16 cellular contexts compared by ENCODE assay signal in genomic region chr6:34836451-34836850, GRCh38. TPM values are rescaled to one million over a fixed set of nuclear protein-coding genes. Genes with fewer than 3 reads are reported as not detected.
DNase-seq lines count a peak whose midpoint lies in the region; ATAC-seq and TF ChIP-seq lines count a peak whose summit lies in the region.
"Had no signal": no experiment of that assay in that cellular context is flagged by ENCODE, and none has a peak within 500 bp of the region (broad histone marks: within the 10 kb centered on the region; RNA-seq: fewer than 3 reads in every experiment).

No MANE protein-coding gene starts in this region.

- H3K27me3 ChIP-seq in gastrocnemius medialis: no peaks in the 10 kb centered on the region
- no peaks in the 10 kb centered on the region for H3K27me3 ChIP-seq in tibial nerve

- TF ChIP-seq POLR2A in gastrocnemius medialis (IDR thresholded peaks at IDR 0.05) (no peak), tibial nerve (IDR thresholded peaks at IDR 0.05) (no peak)

- no peak for TF ChIP-seq EP300 in tibial nerve (IDR thresholded peaks at IDR 0.05)

- H3K4me3 ChIP-seq in gastrocnemius medialis (no peak overlapping the region), tibial nerve (no peak overlapping the region)

- WGBS in tibial nerve, 2 donors: 79 to 85% methylated on average over 2 of the region's 2 CpGs

- peak overlapping the region; percentile 66 for H3K27ac Mint-ChIP-seq in activated T-helper 17 cell treated with anti-CD3 and anti-CD28 coated beads, Interleukin-2, amount 50 U/mL, for 72 hours

- in situ Hi-C loops in gastrocnemius medialis (cut with MboI; ENCODE audit: low sequenced_read_pairs in 4 of 4): no loop called here

- H3K4me1 ChIP-seq in gastrocnemius medialis: peaks cover 0 to 17% of the 10 kb centered on the region in 2 donors
- peaks cover 0 to 5% (median 0%) of the 10 kb centered on the region in 4 donors for H3K4me1 ChIP-seq in tibial nerve

- no peaks in the 10 kb centered on the region for H3K9me3 Mint-ChIP-seq in activated T-helper 17 cell treated with anti-CD3 and anti-CD28 coated beads, Interleukin-2, amount 50 U/mL, for 72 hours
- H3K9me3 Mint-ChIP-seq: CD4-positive, alpha-beta memory T cell had no signal

- H3K36me3 Mint-ChIP-seq in activated T-helper 17 cell treated with anti-CD3 and anti-CD28 coated beads, Interleukin-2, amount 50 U/mL, for 72 hours (ENCODE audit: low read depth): peaks cover 62% of the 10 kb centered on the region

- H3K27me3 Mint-ChIP-seq in activated T-helper 17 cell treated with anti-CD3 and anti-CD28 coated beads, Interleukin-2, amount 50 U/mL, for 72 hours: no peaks in the 10 kb centered on the region
- H3K27me3 Mint-ChIP-seq: CD4-positive, alpha-beta memory T cell had no signal

- ATAC-seq in activated T-helper 17 cell treated with anti-CD3 and anti-CD28 coated beads, Interleukin-2, amount 50 U/mL, for 72 hours (replicated peaks): no peak
- no peak for ATAC-seq in gastrocnemius medialis
- no peak for ATAC-seq in HG03135 (IDR thresholded peaks at IDR 0.05; ENCODE audit: unreplicated experiment)

- no peak for TF ChIP-seq CTCF in gastrocnemius medialis (IDR thresholded peaks at IDR 0.05 in 4 of 5, conservative IDR thresholded peaks at IDR 0.05 in 1 of 5)
- TF ChIP-seq CTCF in tibial nerve (IDR thresholded peaks at IDR 0.05): no peak

- intact Hi-C loops in gastrocnemius medialis (cut with DNase I; ENCODE audit: low total_unique reads): no loop called here

- H3K4me1 Mint-ChIP-seq in activated T-helper 17 cell treated with anti-CD3 and anti-CD28 coated beads, Interleukin-2, amount 50 U/mL, for 72 hours: peaks cover 11% of the 10 kb centered on the region

- H3K36me3 ChIP-seq in gastrocnemius medialis: peaks cover 7 to 22% of the 10 kb centered on the region in 2 donors
- peaks cover 0 to 69% (median 0%) of the 10 kb centered on the region in 3 donors for H3K36me3 ChIP-seq in tibial nerve

- H3K9me3 ChIP-seq in gastrocnemius medialis (no peaks in the 10 kb centered on the region), tibial nerve (no peaks in the 10 kb centered on the region)

- DNase-seq in EH (ENCODE audit: low read depth): peak; percentile 4
- DNase-seq in fibroblast of peridontal ligament (ENCODE audit: extremely low read depth): peak; percentile 44
- no peak for DNase-seq in gastrocnemius medialis
- no peak for DNase-seq in tibial nerve (ENCODE audit: low spot score in 2 of 2)
- DNase-seq in activated gamma-delta T cell (lab: John Stamatoyannopoulos, UW): no peak
- DNase-seq: Calu3; CD4-positive, alpha-beta memory T cell; DMS53; NCI-H1417; NCI-H187 treated with DMSO at 0.1 percent for 48 hours; NCI-H446; NK-92 treated with Interleukin-12 subunit alpha and Interleukin-12 subunit beta, amount 100 ng/mL, for 24 hours; OCI-M1 had no signal

- peak overlapping the region in 3 of 4 donors; percentile 71 to 76 (median 72) for H3K27ac ChIP-seq in gastrocnemius medialis
- peak overlapping the region in 1 of 4 donors; percentile 59 for H3K27ac ChIP-seq in tibial nerve
- H3K27ac ChIP-seq: RWPE1 had no signal

- H3K4me3 Mint-ChIP-seq in activated T-helper 17 cell treated with anti-CD3 and anti-CD28 coated beads, Interleukin-2, amount 50 U/mL, for 72 hours: no peak overlapping the region
- H3K4me3 Mint-ChIP-seq: CD4-positive, alpha-beta memory T cell had no signal

RNA-seq across cellular contexts. Expression of gene BLTP3A, which starts 44.6 kb away (rescaled TPM):
- total RNA-seq in activated T-helper 17 cell treated with anti-CD3 and anti-CD28 coated beads, Interleukin-2, amount 50 U/mL, for 72 hours: 10 to 100 TPM in 1 of 2 donors, 1 to 10 TPM in 1; 8.7 to 11.5 TPM
- 10 to 100 TPM; 19.9 to 36.0 (median 23.2) TPM for total RNA-seq in gastrocnemius medialis
- 10 to 100 TPM in 3 of 4 donors, 1 to 10 TPM in 1; 9.8 to 16.8 (median 13.4) TPM for total RNA-seq in tibial nerve

RNA-seq across cellular contexts. Expression of gene TAF11, which starts 51.4 kb away (rescaled TPM):
- 10 to 100 TPM; 28.7 to 30.0 TPM for total RNA-seq in activated T-helper 17 cell treated with anti-CD3 and anti-CD28 coated beads, Interleukin-2, amount 50 U/mL, for 72 hours
- total RNA-seq in gastrocnemius medialis (10 to 100 TPM; 23.2 to 32.6 (median 24.0) TPM), tibial nerve (10 to 100 TPM; 17.1 to 25.3 (median 20.3) TPM)

RNA-seq across cellular contexts. Expression of gene ANKS1A, which starts 52.6 kb away (rescaled TPM):
- 1 to 10 TPM; 7.7 to 8.8 TPM for total RNA-seq in activated T-helper 17 cell treated with anti-CD3 and anti-CD28 coated beads, Interleukin-2, amount 50 U/mL, for 72 hours
- 1 to 10 TPM; 5.3 to 8.6 (median 7.0) TPM for total RNA-seq in gastrocnemius medialis
- total RNA-seq in tibial nerve: 10 to 100 TPM; 39.3 to 55.9 (median 44.0) TPM

Comparison
In these comparisons a context has a peak if more than half of its experiments do, and no peak if none do; other contexts are left out.
1. DNase-seq: peak in EH (single experiment) and fibroblast of peridontal ligament (single experiment); none in gastrocnemius medialis (0 of 2), tibial nerve (0 of 2) and activated gamma-delta T cell (single experiment).
2. RNA of gene ANKS1A, which starts 52.6 kb away (total RNA-seq): 39.3 to 55.9 TPM in tibial nerve; 7.7 to 8.8 TPM in activated T-helper 17 cell treated with anti-CD3 and anti-CD28 coated beads, Interleukin-2, amount 50 U/mL, for 72 hours and 5.3 to 8.6 TPM in gastrocnemius medialis; every median in the first group is over 4 times any median in the second.